In the genomic region with DNA sequence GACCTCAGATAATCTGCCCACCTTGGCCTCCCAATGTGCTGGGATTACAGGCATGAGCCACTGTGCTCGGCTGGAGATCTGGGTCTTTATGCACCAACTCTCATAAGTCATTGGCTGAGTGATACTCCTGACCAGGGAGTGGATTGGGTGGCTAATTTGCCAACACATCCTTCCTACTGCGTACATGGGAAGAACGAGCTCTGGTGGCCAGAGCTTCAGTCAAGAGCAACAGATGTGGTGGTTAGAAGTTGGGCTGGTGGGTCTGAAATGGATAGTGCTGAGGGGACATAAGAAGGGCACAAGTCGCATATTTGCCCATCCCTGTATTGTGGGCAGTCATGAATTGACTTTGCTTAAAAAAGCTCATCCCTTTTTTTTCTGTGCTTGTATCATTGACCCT, we compare ENCODE assay signal across 28 cellular contexts.
"Had no signal": no experiment of that assay in that cellular context is flagged by ENCODE, and none has a peak within 500 bp of the region (broad histone marks: within the 10 kb centered on the region; RNA-seq: fewer than 3 reads in every experiment).

No MANE protein-coding gene starts in this region.

- H3K4me3 ChIP-seq: coronary artery, gastrocnemius medialis, heart left ventricle, hepatocyte, left ventricle myocardium inferior, lower lobe of right lung, right lobe of liver, stomach, thoracic aorta, tibial nerve, upper lobe of left lung had no signal

- H3K36me3 ChIP-seq: gastrocnemius medialis, heart left ventricle, left ventricle myocardium inferior, lower lobe of right lung, neutrophil, right lobe of liver, stomach, thoracic aorta, tibial nerve, upper lobe of left lung had no signal

- FAIRE-seq: endometrium, urothelium cell line had no signal

- ATAC-seq: effector memory CD8-positive, alpha-beta T cell; gastrocnemius medialis; heart left ventricle; left colon; lower lobe of right lung; natural killer cell; right lobe of liver; stimulated activated effector memory CD8-positive, alpha-beta T cell treated with anti-CD3 and anti-CD28 coated beads, Interleukin-12 subunit alpha, Interleukin-12 subunit beta, amount 100 ng/mL, for 72 hours had no signal

- H2AFZ ChIP-seq: hepatocyte, parathyroid adenoma had no signal

- H3K4me1 ChIP-seq: right lobe of liver had no signal

- H3K9me3 ChIP-seq: gastrocnemius medialis, heart left ventricle, left ventricle myocardium inferior, lower lobe of right lung, neutrophil, right lobe of liver, stomach, thoracic aorta, tibial nerve, upper lobe of left lung had no signal

- H3K4me2 ChIP-seq: hepatocyte had no signal

- DNase-seq: effector memory CD8-positive, alpha-beta T cell; erythroblast; foreskin fibroblast; gastrocnemius medialis; heart left ventricle; immature natural killer cell; islet precursor cell; kidney glomerular epithelial cell; left colon; left ventricle myocardium inferior; lower lobe of right lung; natural killer cell; right lobe of liver; stimulated activated CD4-positive, alpha-beta T cell treated with anti-CD3 and anti-CD28 coated beads, Interleukin-2, amount 100 ng/mL, for 24 hours; stimulated activated CD4-positive, alpha-beta T cell treated with anti-CD3 and anti-CD28 coated beads, Interleukin-4, amount 100 ng/mL, for 24 hours; stimulated activated naive CD4-positive, alpha-beta T cell treated with Interleukin-2 at 50 U/mL for 16 hours; stomach; substantia nigra; upper lobe of left lung had no signal

- H3K27me3 ChIP-seq: gastrocnemius medialis, heart left ventricle, hepatocyte, right lobe of liver, stomach, tibial nerve, upper lobe of left lung had no signal

- H3K9ac ChIP-seq: parathyroid adenoma had no signal

- H3K27ac ChIP-seq: heart left ventricle, hepatocyte, left ventricle myocardium inferior, neutrophil, parathyroid adenoma, right lobe of liver, thoracic aorta had no signal

- H3K79me2 ChIP-seq: hepatocyte, parathyroid adenoma had no signal
